23 cellular contexts compared by ENCODE assay signal in the genomic region with DNA sequence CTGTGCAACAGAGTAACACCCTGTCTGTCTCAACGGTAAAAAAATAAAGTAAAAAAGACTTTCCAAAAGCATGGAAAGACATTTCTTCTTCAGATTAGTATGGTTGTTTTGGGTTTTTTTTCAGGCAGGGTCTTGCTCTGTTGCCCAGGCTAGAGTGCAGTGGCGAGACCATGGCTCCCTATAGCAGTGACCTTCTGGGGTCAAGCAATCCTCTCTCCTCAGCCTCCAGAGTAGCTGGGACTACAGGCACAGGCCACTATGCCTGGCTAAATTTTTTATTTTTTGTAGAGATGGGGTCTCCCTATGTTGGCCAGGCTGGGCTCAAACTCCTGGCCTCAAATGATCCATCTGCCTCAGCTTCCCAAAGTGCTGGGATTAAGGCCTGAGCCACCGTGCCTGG.
"Had no signal": no experiment of that assay in that cellular context is flagged by ENCODE, and none has a peak within 500 bp of the region (broad histone marks: within the 10 kb centered on the region; RNA-seq: fewer than 3 reads in every experiment).

No MANE protein-coding gene starts in this region.

- ATAC-seq: natural killer cell treated with Interleukin-12 subunit alpha and Interleukin-12 subunit beta and Interleukin-15 and Interleukin-18, amount 100 ng/mL, for 72 hours; right lobe of liver; stimulated activated memory B cell treated with anti-CD40 and anti-IgM and Interleukin-4, amounts not matched to agents 10 μg/mL and 1 μg/mL and 100 μg/mL, for 72 hours; stimulated activated naive CD8-positive, alpha-beta T cell treated with anti-CD3 and anti-CD28 coated beads, Interleukin-15, amount 100 ng/mL, for 72 hours had no signal

- H3K9me3 Mint-ChIP-seq: mesothelial cell of epicardium; naive B cell; natural killer cell treated with Interleukin-12 subunit alpha and Interleukin-12 subunit beta and Interleukin-15 and Interleukin-18, amount 100 ng/mL, for 72 hours; stimulated activated memory B cell treated with anti-CD40 and anti-IgM and Interleukin-4, amounts not matched to agents 10 μg/mL and 1 μg/mL and 100 μg/mL, for 72 hours; stimulated activated naive CD8-positive, alpha-beta T cell treated with anti-CD3 and anti-CD28 coated beads, Interleukin-15, amount 100 ng/mL, for 72 hours; type B pancreatic cell had no signal

- DNase-seq: islet precursor cell; left ventricle myocardium inferior; mesendoderm; naive B cell; ovary; right lobe of liver; stimulated activated CD4-positive, alpha-beta T cell treated with anti-CD3 and anti-CD28 coated beads, Interleukin-1b, Interleukin-23, amount 100 ng/mL, for 48 hours; stimulated activated CD4-positive, alpha-beta T cell treated with anti-CD3 and anti-CD28 coated beads, Interleukin-2, amount 100 ng/mL, for 48 hours; stimulated activated CD4-positive, alpha-beta T cell treated with anti-CD3 and anti-CD28 coated beads, Interleukin-4, amount 100 ng/mL, for 4 hours; stimulated activated CD8-positive, alpha-beta memory T cell treated with anti-CD3 and anti-CD28 coated beads, Interleukin-4, amount 100 ng/mL, for 48 hours; stimulated activated naive CD4-positive, alpha-beta T cell treated with Interleukin-2 at 50 U/mL for 16 hours; stimulated activated naive CD8-positive, alpha-beta T cell treated with anti-CD3 and anti-CD28 coated beads, Interleukin-15, amount 100 ng/mL, for 72 hours; substantia nigra; uterus had no signal

- H3K4me3 Mint-ChIP-seq: mesothelial cell of epicardium; natural killer cell treated with Interleukin-12 subunit alpha and Interleukin-12 subunit beta and Interleukin-15 and Interleukin-18, amount 100 ng/mL, for 72 hours; stimulated activated memory B cell treated with anti-CD40 and anti-IgM and Interleukin-4, amounts not matched to agents 10 μg/mL and 1 μg/mL and 100 μg/mL, for 72 hours; stimulated activated naive CD8-positive, alpha-beta T cell treated with anti-CD3 and anti-CD28 coated beads, Interleukin-15, amount 100 ng/mL, for 72 hours; type B pancreatic cell had no signal

- H3K4me1 ChIP-seq: left ventricle myocardium inferior, right atrium auricular region, right lobe of liver, tibial nerve, uterus had no signal

- H3K4me1 Mint-ChIP-seq: mesothelial cell of epicardium had no signal

- H3K27ac ChIP-seq: left ventricle myocardium inferior, ovary, right atrium auricular region, right lobe of liver, tibial nerve, uterus had no signal

- H3K36me3 Mint-ChIP-seq: natural killer cell treated with Interleukin-12 subunit alpha and Interleukin-12 subunit beta and Interleukin-15 and Interleukin-18, amount 100 ng/mL, for 72 hours; type B pancreatic cell had no signal

- H3K27ac Mint-ChIP-seq: mesothelial cell of epicardium; natural killer cell treated with Interleukin-12 subunit alpha and Interleukin-12 subunit beta and Interleukin-15 and Interleukin-18, amount 100 ng/mL, for 72 hours; stimulated activated memory B cell treated with anti-CD40 and anti-IgM and Interleukin-4, amounts not matched to agents 10 μg/mL and 1 μg/mL and 100 μg/mL, for 72 hours; type B pancreatic cell had no signal

- H3K27me3 Mint-ChIP-seq: naive B cell; natural killer cell treated with Interleukin-12 subunit alpha and Interleukin-12 subunit beta and Interleukin-15 and Interleukin-18, amount 100 ng/mL, for 72 hours; progenitor cell of endocrine pancreas; stimulated activated memory B cell treated with anti-CD40 and anti-IgM and Interleukin-4, amounts not matched to agents 10 μg/mL and 1 μg/mL and 100 μg/mL, for 72 hours; stimulated activated naive CD8-positive, alpha-beta T cell treated with anti-CD3 and anti-CD28 coated beads, Interleukin-15, amount 100 ng/mL, for 72 hours; type B pancreatic cell had no signal

- H3K9me3 ChIP-seq: left ventricle myocardium inferior, ovary, right atrium auricular region, right lobe of liver, tibial nerve, uterus had no signal

- H3K36me3 ChIP-seq: ovary, uterus had no signal

- H3K27me3 ChIP-seq: ovary, right atrium auricular region, right lobe of liver, tibial nerve, uterus had no signal

- H3K4me3 ChIP-seq: left ventricle myocardium inferior, lung, ovary, right atrium auricular region, right lobe of liver, smooth muscle cell, tibial nerve, uterus had no signal

- H3K4me2 ChIP-seq: smooth muscle cell had no signal
